Comparison of ENCODE assay signal across 13 cellular contexts in genomic region chr4:11635336-11635735, GRCh38.
DNase-seq lines count a peak whose midpoint lies in the region; TF ChIP-seq lines count a peak whose summit lies in the region.
"Had no signal": no experiment of that assay in that cellular context is flagged by ENCODE, and none has a peak within 500 bp of the region (broad histone marks: within the 10 kb centered on the region; RNA-seq: fewer than 3 reads in every experiment).

No MANE protein-coding gene starts in this region.

- H3K27ac ChIP-seq in SK-N-SH (ENCODE audit: low read depth in 2 of 2, low read length in 1 of 2) = no peak overlapping the region
- H3K27ac ChIP-seq: SK-N-MC, stomach had no signal

- H3K36me3 Mint-ChIP-seq in Calu3 (ENCODE audit: insufficient read depth, unreplicated experiment) = peaks cover 35% of the 10 kb centered on the region
- no peaks in the 10 kb centered on the region for H3K36me3 Mint-ChIP-seq in activated CD4-positive, alpha-beta memory T cell treated with anti-CD3 and anti-CD28 coated beads for 36 hours

- H3K9ac ChIP-seq in SK-N-SH = no peak overlapping the region

- TF ChIP-seq EP300 in SK-N-SH (IDR thresholded peaks at IDR 0.05; ENCODE audit: borderline replicate concordance in 1 of 2, low read depth in 1 of 2, low read length in 1 of 2) = no peak

- H3K4me2 ChIP-seq in SK-N-SH = no peak overlapping the region

- H2AFZ ChIP-seq in SK-N-SH (ENCODE audit: low read depth) = no peak overlapping the region

- no peaks in the 10 kb centered on the region for H3K9me2 ChIP-seq in SK-N-SH

- DNase-seq in Calu3 (peak; percentile 56), NCI-H2029 treated with DMSO at 0.1 percent for 48 hours (lab: John Stamatoyannopoulos, UW) (peak; percentile 18), choroid plexus epithelial cell (ENCODE audit: low read depth) (peak; percentile 89), kidney glomerular epithelial cell (lab: John Stamatoyannopoulos, UW) (peak; percentile 90), NCI-H2107 treated with DMSO at 0.1 percent for 48 hours (lab: John Stamatoyannopoulos, UW; ENCODE audit: unreplicated experiment) (no peak), NCI-H2227 treated with DMSO at 0.1 percent for 48 hours (lab: John Stamatoyannopoulos, UW) (no peak), SK-N-SH (no peak)
- DNase-seq in activated CD4-positive, alpha-beta memory T cell treated with anti-CD3 and anti-CD28 coated beads for 36 hours = no peak
- DNase-seq: GF-D8, Karpas-422, NCI-H446, stomach had no signal

- H4K20me1 ChIP-seq in SK-N-SH (ENCODE audit: insufficient read depth) = no peaks in the 10 kb centered on the region

- H3K27ac Mint-ChIP-seq in Calu3 (ENCODE audit: unreplicated experiment) = peak overlapping the region; percentile 98
- no peak overlapping the region for H3K27ac Mint-ChIP-seq in activated CD4-positive, alpha-beta memory T cell treated with anti-CD3 and anti-CD28 coated beads for 36 hours

- POLR2A ChIA-PET in activated CD4-positive, alpha-beta memory T cell treated with anti-CD3 and anti-CD28 coated beads for 36 hours (lab: Charles Lee) = no interaction called here
- POLR2A ChIA-PET in SK-N-SH (lab: Yijun Ruan, JAX) = no interaction called here

- H3K4me1 Mint-ChIP-seq in Calu3 (ENCODE audit: low read depth, unreplicated experiment) = peaks cover 66% of the 10 kb centered on the region
- no peaks in the 10 kb centered on the region for H3K4me1 Mint-ChIP-seq in activated CD4-positive, alpha-beta memory T cell treated with anti-CD3 and anti-CD28 coated beads for 36 hours (ENCODE audit: low read depth)

- no peaks in the 10 kb centered on the region for H3K4me1 ChIP-seq in SK-N-SH (ENCODE audit: control insufficient read depth in 1 of 2, insufficient read depth in 2 of 2, low read depth in 1 of 2, low read length in 1 of 2)
- H3K4me1 ChIP-seq: stomach had no signal

- H3K27me3 ChIP-seq in SK-N-SH (ENCODE audit: insufficient read depth) = no peaks in the 10 kb centered on the region
- H3K27me3 ChIP-seq: stomach had no signal

- CTCF ChIA-PET in Calu3 (lab: Charles Lee) (interaction anchor here (0.8 to 1.5 kb wide), 5 partner anchors 9 to 226 kb away, joined by 3 to 6 read pairs (median 4); no protein-coding TSS in a partner anchor), SK-N-SH (lab: Yijun Ruan, JAX) (no interaction called here)
- CTCF ChIA-PET in activated CD4-positive, alpha-beta memory T cell treated with anti-CD3 and anti-CD28 coated beads for 36 hours (lab: Charles Lee) = no interaction called here

- no peaks in the 10 kb centered on the region for H3K36me3 ChIP-seq in SK-N-SH (replicated peaks in 1 of 2; ENCODE audit: control insufficient read depth in 1 of 2, insufficient read depth in 2 of 2, low read length in 1 of 2)
- H3K36me3 ChIP-seq: stomach had no signal

- no peaks in the 10 kb centered on the region for H3K79me2 ChIP-seq in SK-N-SH (ENCODE audit: insufficient read depth)

- TF ChIP-seq RAD21 in SK-N-SH (IDR thresholded peaks at IDR 0.05; ENCODE audit: low read length) = no peak

- intact Hi-C loops in Calu3 (cut with micrococcal nuclease; ENCODE audit: unreplicated experiment) = loop anchor here (1.0 to 2.0 kb wide), 2 partner anchors 9 to 207 kb away; partner anchors contain the start of gene HS3ST1
- intact Hi-C loops in activated CD4-positive, alpha-beta memory T cell treated with anti-CD3 and anti-CD28 coated beads for 36 hours (cut with micrococcal nuclease) = no loop called here

- H3K4me3 ChIP-seq in choroid plexus epithelial cell (ENCODE audit: low read depth, low read length) (no peak overlapping the region), SK-N-SH (ENCODE audit: low read depth in 2 of 2, low read length in 1 of 2) (no peak overlapping the region)
- H3K4me3 ChIP-seq: SK-N-MC, stomach had no signal

- TF ChIP-seq CTCF in Calu3 (IDR thresholded peaks at IDR 0.05; ENCODE audit: unreplicated experiment) (no peak), choroid plexus epithelial cell (conservative IDR thresholded peaks at IDR 0.05; ENCODE audit: low read depth, low read length) (no peak), SK-N-SH (IDR thresholded peaks at IDR 0.05) (no peak)

- H3K27me3 Mint-ChIP-seq in Calu3 (ENCODE audit: unreplicated experiment) = no peaks in the 10 kb centered on the region
- H3K27me3 Mint-ChIP-seq in activated CD4-positive, alpha-beta memory T cell treated with anti-CD3 and anti-CD28 coated beads for 36 hours = no peaks in the 10 kb centered on the region

- no peaks in the 10 kb centered on the region for H3F3A ChIP-seq in SK-N-SH (replicated peaks; ENCODE audit: insufficient read depth)

- 0% methylated on average over 2 of the region's 2 CpGs for WGBS in SK-N-SH (ENCODE audit: low lambda C conversion rate)

- peaks cover 2% of the 10 kb centered on the region for H3K9me3 Mint-ChIP-seq in Calu3 (ENCODE audit: low read depth, unreplicated experiment)
- peaks cover 9% of the 10 kb centered on the region for H3K9me3 Mint-ChIP-seq in activated CD4-positive, alpha-beta memory T cell treated with anti-CD3 and anti-CD28 coated beads for 36 hours

- no peaks in the 10 kb centered on the region for H3K9me3 ChIP-seq in SK-N-SH

- BruUV-seq in Calu3 (replicated peaks; lab: Mats Ljungman, UMichigan) = no TSS peak

- H3K4me3 Mint-ChIP-seq in Calu3 (ENCODE audit: low read depth, unreplicated experiment) = no peak overlapping the region
- no peak overlapping the region for H3K4me3 Mint-ChIP-seq in activated CD4-positive, alpha-beta memory T cell treated with anti-CD3 and anti-CD28 coated beads for 36 hours

TF ChIP-seq in SK-N-SH, 30 proteins besides CTCF, POLR2A, EP300 and RAD21:
- TF ChIP-seq CHD2 (IDR thresholded peaks at IDR 0.05; ENCODE audit: low read length, partially characterized antibody) = no peak
- TF ChIP-seq TCF12 (IDR thresholded peaks at IDR 0.05) = no peak
- no peak for TF ChIP-seq TEAD4 (IDR thresholded peaks at IDR 0.05; ENCODE audit: borderline replicate concordance, insufficient read depth)
- TF ChIP-seq FOXM1 (IDR thresholded peaks at IDR 0.05; ENCODE audit: low read depth) = no peak
- no peak for TF ChIP-seq ELF1 (IDR thresholded peaks at IDR 0.05)
- no peak for TF ChIP-seq NRF1 (IDR thresholded peaks at IDR 0.05; ENCODE audit: low read depth, low read length)
- no peak for TF ChIP-seq RFX5 (IDR thresholded peaks at IDR 0.05; ENCODE audit: low read length)
- TF ChIP-seq RCOR1 (IDR thresholded peaks at IDR 0.05; ENCODE audit: low read length) = no peak
- no peak for TF ChIP-seq POLR2AphosphoS5 (IDR thresholded peaks at IDR 0.05; ENCODE audit: low read depth, low read length)
- TF ChIP-seq IRF3 (IDR thresholded peaks at IDR 0.05; ENCODE audit: low read depth, low read length) = no peak
- no peak for TF ChIP-seq GATA2 (CRISPR knock-in tag; IDR thresholded peaks at IDR 0.05)
- TF ChIP-seq, protein P1, sequence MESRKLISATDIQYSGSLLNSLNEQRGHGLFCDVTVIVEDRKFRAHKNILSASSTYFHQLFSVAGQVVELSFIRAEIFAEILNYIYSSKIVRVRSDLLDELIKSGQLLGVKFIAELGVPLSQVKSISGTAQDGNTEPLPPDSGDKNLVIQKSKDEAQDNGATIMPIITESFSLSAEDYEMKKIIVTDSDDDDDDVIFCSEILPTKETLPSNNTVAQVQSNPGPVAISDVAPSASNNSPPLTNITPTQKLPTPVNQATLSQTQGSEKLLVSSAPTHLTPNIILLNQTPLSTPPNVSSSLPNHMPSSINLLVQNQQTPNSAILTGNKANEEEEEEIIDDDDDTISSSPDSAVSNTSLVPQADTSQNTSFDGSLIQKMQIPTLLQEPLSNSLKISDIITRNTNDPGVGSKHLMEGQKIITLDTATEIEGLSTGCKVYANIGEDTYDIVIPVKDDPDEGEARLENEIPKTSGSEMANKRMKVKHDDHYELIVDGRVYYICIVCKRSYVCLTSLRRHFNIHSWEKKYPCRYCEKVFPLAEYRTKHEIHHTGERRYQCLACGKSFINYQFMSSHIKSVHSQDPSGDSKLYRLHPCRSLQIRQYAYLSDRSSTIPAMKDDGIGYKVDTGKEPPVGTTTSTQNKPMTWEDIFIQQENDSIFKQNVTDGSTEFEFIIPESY (IDR thresholded peaks at IDR 0.05; ENCODE audit: borderline replicate concordance, low read depth) = no peak
- TF ChIP-seq PBX3 (IDR thresholded peaks at IDR 0.05) = no peak
- TF ChIP-seq MAX (IDR thresholded peaks at IDR 0.05; ENCODE audit: low read depth) = no peak
- TF ChIP-seq SIN3A (IDR thresholded peaks at IDR 0.05; ENCODE audit: borderline replicate concordance, low read depth, low read length) = no peak
- TF ChIP-seq SMC3 (IDR thresholded peaks at IDR 0.05; ENCODE audit: low read depth, low read length) = no peak
- TF ChIP-seq GABPA (IDR thresholded peaks at IDR 0.05; ENCODE audit: low read depth) = no peak

Comparison
In these comparisons a context has a peak if more than half of its experiments do, and no peak if none do; other contexts are left out.
1. DNase-seq: peak in Calu3 (single experiment), NCI-H2029 treated with DMSO at 0.1 percent for 48 hours (single experiment), choroid plexus epithelial cell (single experiment) and kidney glomerular epithelial cell (single experiment); none in NCI-H2107 treated with DMSO at 0.1 percent for 48 hours (single experiment), activated CD4-positive, alpha-beta memory T cell treated with anti-CD3 and anti-CD28 coated beads for 36 hours (single experiment), NCI-H2227 treated with DMSO at 0.1 percent for 48 hours (single experiment) and SK-N-SH (single experiment).